ENCODE assay signal across 12 cellular contexts in the genomic region with DNA sequence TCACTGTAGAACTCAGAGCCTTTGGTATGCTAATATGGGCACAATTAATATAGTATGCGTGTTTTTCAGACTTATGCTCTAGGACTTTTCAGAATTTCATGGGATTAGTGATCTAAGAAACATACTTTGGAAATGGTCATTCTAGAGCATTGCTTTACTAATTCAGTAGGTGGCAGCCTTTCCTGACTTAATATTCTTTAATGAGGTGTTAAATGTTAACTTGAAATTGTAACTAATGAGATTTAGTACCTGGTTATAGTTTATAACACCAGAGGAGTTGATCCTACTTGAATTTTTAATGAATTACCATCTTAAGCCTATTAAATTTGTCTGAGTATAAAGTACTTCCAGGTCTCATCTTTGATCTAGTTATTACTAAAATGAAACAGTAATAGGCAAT. TPM values are rescaled to one million over a fixed set of nuclear protein-coding genes. Genes with fewer than 3 reads are reported as not detected.
A peak's percentile ranks its signal among the peaks of the same experiment; 100 is the strongest.
DNase-seq lines count a peak whose midpoint lies in the region; ATAC-seq, FAIRE-seq and TF ChIP-seq lines count a peak whose summit lies in the region.
"Had no signal": no experiment of that assay in that cellular context is flagged by ENCODE, and none has a peak within 500 bp of the region (broad histone marks: within the 10 kb centered on the region; RNA-seq: fewer than 3 reads in every experiment).

No MANE protein-coding gene starts in this region.

- H3K36me3 ChIP-seq in OCI-LY7 (ENCODE audit: insufficient read depth, low read length): peaks cover 83% of the 10 kb centered on the region

- peak; percentile 9 for FAIRE-seq in GM12891 (lab: Jason Lieb, UNC)

- no peaks in the 10 kb centered on the region for H4K20me1 ChIP-seq in OCI-LY7 (ENCODE audit: insufficient read depth, low read length)

- no peak overlapping the region for H2AFZ ChIP-seq in OCI-LY7 (ENCODE audit: low read length)

- POLR2A ChIA-PET in OCI-LY7 (lab: Charles Lee): interaction anchor here (0.7 kb wide), 1 partner anchor 289 kb away, joined by 3 read pairs; no protein-coding TSS in a partner anchor

- no peak overlapping the region for H3K4me2 ChIP-seq in OCI-LY7 (ENCODE audit: low read length)

- ATAC-seq in HG03159 (IDR thresholded peaks at IDR 0.05; ENCODE audit: unreplicated experiment): no peak
- ATAC-seq: T-helper 17 cell had no signal

- CTCF ChIA-PET in OCI-LY7 (lab: Charles Lee; ENCODE audit: unreplicated experiment): no interaction called here

- H3K4me3 ChIP-seq in AG10803 (ENCODE audit: low read length) (no peak overlapping the region), OCI-LY7 (ENCODE audit: low read depth, low read length, poor library complexity, severe bottlenecking) (no peak overlapping the region), fibroblast of the aortic adventitia (ENCODE audit: low read depth, low read length) (no peak overlapping the region)
- H3K4me3 ChIP-seq: stomach had no signal

- no peaks in the 10 kb centered on the region for H3K9me3 ChIP-seq in OCI-LY7 (ENCODE audit: low read length)
- H3K9me3 ChIP-seq: stomach had no signal

- BruUV-seq in OCI-LY7 (replicated peaks; lab: Mats Ljungman, UMichigan): TSS peak; percentile 15

- H3K4me1 ChIP-seq in OCI-LY7 (ENCODE audit: insufficient read depth, low read length, poor library complexity, severe bottlenecking): no peaks in the 10 kb centered on the region

- H3K79me2 ChIP-seq in OCI-LY7 (ENCODE audit: insufficient read depth, low read depth, low read length): peaks cover 34% of the 10 kb centered on the region; the same call in 1 of the 2 replicates

- TF ChIP-seq POLR2A in GM12891 (IDR thresholded peaks at IDR 0.05; ENCODE audit: low read depth, low read length): no peak

- DNase-seq in AG10803 (ENCODE audit: low read depth) (no peak), GM12891 (ENCODE audit: insufficient read length, low spot score) (no peak), OCI-LY7 (ENCODE audit: low spot score) (peak; percentile 26), fibroblast of the aortic adventitia (ENCODE audit: low read depth) (no peak), SW480 (ENCODE audit: low spot score) (no peak), HuH-7 (ENCODE audit: low spot score) (no peak), GM19240 (ENCODE audit: insufficient read length, low spot score) (no peak)
- DNase-seq: Calu3, NCI-H187, stomach, T-helper 17 cell had no signal

- H3K9me2 ChIP-seq in OCI-LY7 (ENCODE audit: insufficient read depth, low read length): no peaks in the 10 kb centered on the region

- TF ChIP-seq CTCF in AG10803 (conservative IDR thresholded peaks at IDR 0.05; ENCODE audit: low read length) (peak; percentile 30), OCI-LY7 (conservative IDR thresholded peaks at IDR 0.05; ENCODE audit: low read length) (peak; percentile 76), fibroblast of the aortic adventitia (IDR thresholded peaks at IDR 0.05; ENCODE audit: insufficient read depth, low read length) (peak; percentile 9)

- intact Hi-C loops in OCI-LY7 (cut with micrococcal nuclease; ENCODE audit: unreplicated experiment): no loop called here

- H3K27ac ChIP-seq in OCI-LY7 (ENCODE audit: low read depth, low read length, poor library complexity, severe bottlenecking): no peak overlapping the region
- H3K27ac ChIP-seq: stomach had no signal

TF ChIP-seq in GM12891, 5 proteins besides CTCF, POLR2A, EP300 and RAD21:
- TF ChIP-seq POLR2AphosphoS5 (IDR thresholded peaks at IDR 0.05; ENCODE audit: low read depth, low read length) (no peak), SPI1 (IDR thresholded peaks at IDR 0.05; ENCODE audit: low read depth, low read length) (no peak), TAF1 (IDR thresholded peaks at IDR 0.05; ENCODE audit: low read depth, low read length) (no peak), PAX5 (IDR thresholded peaks at IDR 0.05; ENCODE audit: insufficient read depth, low read length, severe bottlenecking) (no peak), POU2F2 (IDR thresholded peaks at IDR 0.05; ENCODE audit: low read depth, low read length) (no peak)

RNA-seq across cellular contexts. Expression of gene ACTR2, which starts 28.5 kb away (rescaled TPM):
- 219 TPM for polyA plus RNA-seq in GM12891 (2012; ENCODE audit: low read depth, missing spikeins)
- total RNA-seq in OCI-LY7 (2014; rRNA removed; shearing (Covaris generic)): 69.0 and 79.6 TPM in 2 replicates
- total RNA-seq in OCI-LY7 (2022) (412 and 431 TPM in 2 replicates), fibroblast of the aortic adventitia (ENCODE audit: low replicate concordance) (97.1 and 127 TPM in 2 replicates)

Comparison
In these comparisons a context has a peak if more than half of its experiments do, and no peak if none do; other contexts are left out.
1. CTCF ChIP-seq: peak in every context shown above with its lines; median percentile 76 in OCI-LY7; 30 in AG10803; 9 in fibroblast of the aortic adventitia.